Comparison of ENCODE assay signal across 1 cellular context in the genomic region with DNA sequence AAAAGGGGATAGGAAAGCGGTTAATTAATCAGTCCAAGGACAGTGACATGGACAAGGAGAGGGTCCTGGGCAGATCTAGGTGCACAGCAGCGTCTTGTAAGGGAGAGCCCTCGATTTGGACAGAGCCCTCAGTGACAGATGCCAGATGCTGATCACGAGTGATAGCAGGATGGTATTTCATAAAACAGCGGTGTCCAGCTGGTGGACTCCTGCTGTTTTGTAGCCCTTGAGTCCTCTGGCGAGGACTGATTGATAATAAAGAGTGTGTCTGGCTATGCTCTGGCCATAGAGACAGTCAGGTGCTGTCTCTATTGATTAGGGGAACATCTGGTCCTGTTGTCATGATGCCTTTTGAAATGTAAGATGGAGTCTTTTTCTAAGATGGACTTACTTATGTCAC.
A peak's percentile ranks its signal among the peaks of the same experiment; 100 is the strongest.
TF ChIP-seq lines count a peak whose summit lies in the region.

No MANE protein-coding gene starts in this region.

TF ChIP-seq in SK-N-SH, 30 proteins besides CTCF, POLR2A, EP300 and RAD21 (continued from another document):
- TF ChIP-seq CHD2 (IDR thresholded peaks at IDR 0.05; ENCODE audit: low read length, partially characterized antibody) (peak; percentile 38), TAF1 (IDR thresholded peaks at IDR 0.05; ENCODE audit: borderline replicate concordance, low read depth, low read length) (no peak), NRF1 (IDR thresholded peaks at IDR 0.05; ENCODE audit: low read depth, low read length) (no peak), PBX3 (IDR thresholded peaks at IDR 0.05) (no peak), ELF1 (IDR thresholded peaks at IDR 0.05) (no peak), SIN3A (IDR thresholded peaks at IDR 0.05; ENCODE audit: borderline replicate concordance, low read depth, low read length) (no peak), FOSL2 (IDR thresholded peaks at IDR 0.05; ENCODE audit: borderline replicate concordance, low read depth) (no peak), MEF2A (IDR thresholded peaks at IDR 0.05; ENCODE audit: borderline replicate concordance, low read depth) (no peak), IRF3 (IDR thresholded peaks at IDR 0.05; ENCODE audit: low read depth, low read length) (no peak), RFX5 (IDR thresholded peaks at IDR 0.05; ENCODE audit: low read length) (no peak), MXI1 (IDR thresholded peaks at IDR 0.05; ENCODE audit: low read depth, low read length) (no peak), JUND (IDR thresholded peaks at IDR 0.05) (no peak), GATA2 (CRISPR knock-in tag; IDR thresholded peaks at IDR 0.05) (peak; percentile 93), MAX (IDR thresholded peaks at IDR 0.05; ENCODE audit: low read depth) (no peak), POLR2AphosphoS5 (IDR thresholded peaks at IDR 0.05; ENCODE audit: low read depth, low read length) (no peak), TEAD4 (IDR thresholded peaks at IDR 0.05; ENCODE audit: borderline replicate concordance, insufficient read depth) (no peak), USF2 (IDR thresholded peaks at IDR 0.05; ENCODE audit: borderline replicate concordance, low read depth, low read length) (no peak), SMC3 (IDR thresholded peaks at IDR 0.05; ENCODE audit: low read depth, low read length) (no peak), ZBTB33 (IDR thresholded peaks at IDR 0.05; ENCODE audit: borderline replicate concordance, low read depth) (no peak), TCF12 (IDR thresholded peaks at IDR 0.05) (peak; percentile 40), YY1 (IDR thresholded peaks at IDR 0.05; ENCODE audit: low read depth) (no peak), FOXJ3 (CRISPR knock-in tag; IDR thresholded peaks at IDR 0.05) (peak; percentile 81), GABPA (IDR thresholded peaks at IDR 0.05; ENCODE audit: low read depth) (no peak), RXRA (IDR thresholded peaks at IDR 0.05; ENCODE audit: borderline replicate concordance, low read depth) (no peak)
- TF ChIP-seq, protein P1, sequence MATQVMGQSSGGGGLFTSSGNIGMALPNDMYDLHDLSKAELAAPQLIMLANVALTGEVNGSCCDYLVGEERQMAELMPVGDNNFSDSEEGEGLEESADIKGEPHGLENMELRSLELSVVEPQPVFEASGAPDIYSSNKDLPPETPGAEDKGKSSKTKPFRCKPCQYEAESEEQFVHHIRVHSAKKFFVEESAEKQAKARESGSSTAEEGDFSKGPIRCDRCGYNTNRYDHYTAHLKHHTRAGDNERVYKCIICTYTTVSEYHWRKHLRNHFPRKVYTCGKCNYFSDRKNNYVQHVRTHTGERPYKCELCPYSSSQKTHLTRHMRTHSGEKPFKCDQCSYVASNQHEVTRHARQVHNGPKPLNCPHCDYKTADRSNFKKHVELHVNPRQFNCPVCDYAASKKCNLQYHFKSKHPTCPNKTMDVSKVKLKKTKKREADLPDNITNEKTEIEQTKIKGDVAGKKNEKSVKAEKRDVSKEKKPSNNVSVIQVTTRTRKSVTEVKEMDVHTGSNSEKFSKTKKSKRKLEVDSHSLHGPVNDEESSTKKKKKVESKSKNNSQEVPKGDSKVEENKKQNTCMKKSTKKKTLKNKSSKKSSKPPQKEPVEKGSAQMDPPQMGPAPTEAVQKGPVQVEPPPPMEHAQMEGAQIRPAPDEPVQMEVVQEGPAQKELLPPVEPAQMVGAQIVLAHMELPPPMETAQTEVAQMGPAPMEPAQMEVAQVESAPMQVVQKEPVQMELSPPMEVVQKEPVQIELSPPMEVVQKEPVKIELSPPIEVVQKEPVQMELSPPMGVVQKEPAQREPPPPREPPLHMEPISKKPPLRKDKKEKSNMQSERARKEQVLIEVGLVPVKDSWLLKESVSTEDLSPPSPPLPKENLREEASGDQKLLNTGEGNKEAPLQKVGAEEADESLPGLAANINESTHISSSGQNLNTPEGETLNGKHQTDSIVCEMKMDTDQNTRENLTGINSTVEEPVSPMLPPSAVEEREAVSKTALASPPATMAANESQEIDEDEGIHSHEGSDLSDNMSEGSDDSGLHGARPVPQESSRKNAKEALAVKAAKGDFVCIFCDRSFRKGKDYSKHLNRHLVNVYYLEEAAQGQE (IDR thresholded peaks at IDR 0.05; ENCODE audit: low read depth, low read length) = no peak
